Comparison of ENCODE assay signal across 7 cellular contexts in the genomic region with DNA sequence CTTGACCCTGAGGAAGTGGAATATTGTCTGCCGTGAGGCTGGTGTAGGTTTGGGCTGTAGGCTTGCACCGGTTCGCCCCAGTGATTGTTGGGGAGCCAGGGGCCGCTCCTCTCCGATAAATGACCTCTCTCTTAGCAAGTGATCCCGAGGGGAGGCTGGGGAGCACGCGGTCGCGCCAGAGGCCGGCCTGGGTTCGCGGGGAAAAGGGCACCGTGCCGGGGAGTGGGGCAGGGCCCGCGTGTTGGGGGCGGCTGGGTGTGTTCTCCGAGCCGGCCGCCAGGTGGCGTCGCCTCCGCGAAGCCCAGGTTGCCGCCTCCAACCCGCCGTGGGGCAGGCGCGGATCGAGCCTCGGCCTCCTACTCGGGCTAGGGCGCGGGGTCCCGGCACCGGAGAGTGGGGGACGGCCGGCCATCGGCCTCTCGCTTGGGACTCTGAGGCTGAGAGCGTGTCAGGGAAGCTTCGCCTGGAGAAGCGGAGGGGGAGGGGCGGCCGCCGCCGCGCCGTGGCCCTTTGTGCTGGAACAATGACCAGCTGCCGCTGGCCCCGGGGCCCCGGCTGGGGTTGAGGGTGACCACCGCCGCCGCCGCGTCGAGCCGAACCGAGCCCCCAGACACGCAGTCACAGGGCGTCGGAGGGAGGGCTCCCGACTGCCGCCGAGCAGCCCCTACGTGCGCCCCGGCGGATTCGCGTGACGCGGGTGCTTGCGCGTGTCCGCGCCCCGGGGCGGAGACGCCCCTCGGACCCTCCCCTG. TPM values are rescaled to one million over a fixed set of nuclear protein-coding genes. Genes with fewer than 3 reads are reported as not detected.
DNase-seq lines count a peak whose midpoint lies in the region; ATAC-seq, FAIRE-seq and TF ChIP-seq lines count a peak whose summit lies in the region.

No MANE protein-coding gene starts in this region.

- no peak for TF ChIP-seq POLR2A in GM12891 (IDR thresholded peaks at IDR 0.05; ENCODE audit: low read depth, low read length)

- peak; percentile 95 for FAIRE-seq in GM12891 (lab: Jason Lieb, UNC)

- ATAC-seq in HG02588 (IDR thresholded peaks at IDR 0.05; ENCODE audit: unreplicated experiment): peak; percentile 47

- DNase-seq in GM12891 (ENCODE audit: insufficient read length, low spot score) (peak; percentile 94), NCI-H146 (lab: John Stamatoyannopoulos, UW) (peak; percentile 73), cerebellum (ENCODE audit: low spot score) (peak; percentile 89), kidney tubule cell (ENCODE audit: low spot score) (peak; percentile 79)
- DNase-seq in activated CD4-positive, CD25-positive, alpha-beta regulatory T cell treated with anti-CD3 and anti-CD28 coated beads, Interleukin-2, amount 50 U/mL, for 72 hours: peak; percentile 85
- peak; percentile 59 to 68 (median 66) for DNase-seq in stimulated activated CD4-positive, alpha-beta T cell treated with anti-CD3 and anti-CD28 coated beads, Interleukin-1b, Interleukin-23, amount 100 ng/mL, for 24 hours (ENCODE audit: low read depth in 4 of 4, low spot score in 1 of 4)

TF ChIP-seq in GM12891, 5 proteins besides CTCF, POLR2A, EP300 and RAD21:
- TF ChIP-seq SPI1 (IDR thresholded peaks at IDR 0.05; ENCODE audit: low read depth, low read length): no peak
- TF ChIP-seq POU2F2 (IDR thresholded peaks at IDR 0.05; ENCODE audit: low read depth, low read length): no peak
- no peak for TF ChIP-seq POLR2AphosphoS5 (IDR thresholded peaks at IDR 0.05; ENCODE audit: low read depth, low read length)
- no peak for TF ChIP-seq TAF1 (IDR thresholded peaks at IDR 0.05; ENCODE audit: low read depth, low read length)
- no peak for TF ChIP-seq PAX5 (IDR thresholded peaks at IDR 0.05; ENCODE audit: insufficient read depth, low read length, severe bottlenecking)

RNA-seq across cellular contexts. Expression of gene LZTS2, which starts 0.4 kb away (rescaled TPM):
- polyA plus RNA-seq in GM12891 (2012; ENCODE audit: low read depth, missing spikeins): 14.1 TPM
- 23.9 TPM for total RNA-seq in cerebellum

RNA-seq across cellular contexts. Expression of gene TWNK, which starts 11.8 kb away (rescaled TPM):
- polyA plus RNA-seq in GM12891 (2012; ENCODE audit: low read depth, missing spikeins): 15.0 TPM
- total RNA-seq in cerebellum: 5.6 TPM

RNA-seq across cellular contexts. Expression of gene MRPL43, which starts 11.9 kb away (rescaled TPM):
- polyA plus RNA-seq in GM12891 (2012; ENCODE audit: low read depth, missing spikeins): 57.3 TPM
- 38.1 TPM for total RNA-seq in cerebellum

RNA-seq across cellular contexts. Expression of gene SEMA4G, which starts 29.9 kb away (rescaled TPM):
- 1.3 TPM for polyA plus RNA-seq in GM12891 (2012; ENCODE audit: low read depth, missing spikeins)
- 11.0 TPM for total RNA-seq in cerebellum

RNA-seq across cellular contexts. Expression of gene PDZD7, which starts 31.8 kb away (rescaled TPM):
- 0.03 TPM for polyA plus RNA-seq in GM12891 (2012; ENCODE audit: low read depth, missing spikeins)
- 5.9 TPM for total RNA-seq in cerebellum

Comparison
In these comparisons a context has a peak if more than half of its experiments do, and no peak if none do; other contexts are left out.
1. Peak in every context shown above with its lines: DNase-seq and ATAC-seq.